12 cellular contexts compared by ENCODE assay signal in genomic region chr19:842802-843179, GRCh38. TPM values are rescaled to one million over a fixed set of nuclear protein-coding genes. Genes with fewer than 3 reads are reported as not detected.
DNase-seq lines count a peak whose midpoint lies in the region; ATAC-seq, FAIRE-seq and TF ChIP-seq lines count a peak whose summit lies in the region.
"Not testable (repeated sequence)": the region's sequence is repeated elsewhere in the genome, so short reads cannot be mapped to it uniquely, and the experiment has no call there.
"Had no signal": no experiment of that assay in that cellular context is flagged by ENCODE, and none has a peak within 500 bp of the region (broad histone marks: within the 10 kb centered on the region; RNA-seq: fewer than 3 reads in every experiment).

No MANE protein-coding gene starts in this region.

- not testable (repeated sequence) for ATAC-seq in A549, GM23338

- H3K4me2 ChIP-seq in A549 (peak overlapping the region; percentile 99), GM23338 (peak overlapping the region; percentile 65; the same call in 1 of the 2 replicates), KMS-11 (peak overlapping the region; percentile 60)
- not testable (repeated sequence) for H3K4me2 ChIP-seq in neural progenitor cell

- not testable (repeated sequence) for TF ChIP-seq EP300 in A549 (IDR thresholded peaks at IDR 0.05)

- TF ChIP-seq POLR2A in A549 (IDR thresholded peaks at IDR 0.05; ENCODE audit: low read length), result not testable (repeated sequence)

- not testable (repeated sequence) for H2AFZ ChIP-seq in GM23338; neural progenitor cell (replicated peaks)
- peak overlapping the region; percentile 52 for H2AFZ ChIP-seq in KMS-11 (ENCODE audit: low read depth)

- not testable (repeated sequence) for H3F3A ChIP-seq in GM23338 (replicated peaks; ENCODE audit: low read depth)
- H3F3A ChIP-seq in neural progenitor cell (ENCODE audit: low read depth), result peaks cover 18% of the 10 kb centered on the region

- 69% methylated on average over 7 of the region's 7 CpGs for WGBS in A549 (ENCODE audit: missing lambda C conversion rate)

- H3K27ac Mint-ChIP-seq in GM23338; dendritic cell treated with granulocyte-macrophage colony-stimulating factor and Interleukin-4, amounts not matched to agents 40 ng/mL and 50 ng/mL, for 4 days; neural progenitor cell: not testable (repeated sequence)

- not testable (repeated sequence) for H3K36me3 ChIP-seq in GM23338 (ENCODE audit: insufficient read depth); KMS-11 (ENCODE audit: insufficient read depth); neural progenitor cell

- H3K9ac ChIP-seq in KMS-11, neural progenitor cell: not testable (repeated sequence)

- intact Hi-C loops in dendritic cell treated with granulocyte-macrophage colony-stimulating factor and Interleukin-4, amounts not matched to agents 40 ng/mL and 50 ng/mL, for 4 days (cut with micrococcal nuclease), result not testable (repeated sequence)

- H4K20me1 ChIP-seq in GM23338 (replicated peaks; ENCODE audit: insufficient read depth); KMS-11 (ENCODE audit: insufficient read depth); neural progenitor cell (ENCODE audit: low read depth): not testable (repeated sequence)

- H3K9me3 Mint-ChIP-seq in GM23338; dendritic cell treated with granulocyte-macrophage colony-stimulating factor and Interleukin-4, amounts not matched to agents 40 ng/mL and 50 ng/mL, for 4 days; neural progenitor cell: not testable (repeated sequence)

- H3K4me3 Mint-ChIP-seq in GM23338 (peak overlapping the region; percentile 40; the same call in 1 of the 3 replicates), neural progenitor cell (peak overlapping the region; percentile 77)
- peak overlapping the region; percentile 57 for H3K4me3 Mint-ChIP-seq in dendritic cell treated with granulocyte-macrophage colony-stimulating factor and Interleukin-4, amounts not matched to agents 40 ng/mL and 50 ng/mL, for 4 days

- H3K36me3 Mint-ChIP-seq in GM23338 (ENCODE audit: low read depth); dendritic cell treated with granulocyte-macrophage colony-stimulating factor and Interleukin-4, amounts not matched to agents 40 ng/mL and 50 ng/mL, for 4 days (ENCODE audit: low read depth); neural progenitor cell: not testable (repeated sequence)

- TF ChIP-seq RAD21 in A549 (conservative IDR thresholded peaks at IDR 0.05 in 1 of 2, IDR thresholded peaks at IDR 0.05 in 1 of 2), result not testable (repeated sequence)

- H3K9me2 ChIP-seq in GM23338 (ENCODE audit: insufficient read depth), result not testable (repeated sequence)

- TF ChIP-seq CTCF in A549 (IDR thresholded peaks at IDR 0.05); GM23338 (conservative IDR thresholded peaks at IDR 0.05; ENCODE audit: low read depth in 2 of 2); KMS-11 (conservative IDR thresholded peaks at IDR 0.05; ENCODE audit: low read depth, low read length); RWPE1 (conservative IDR thresholded peaks at IDR 0.05; ENCODE audit: low read depth); neural progenitor cell (IDR thresholded peaks at IDR 0.05): not testable (repeated sequence)

- not testable (repeated sequence) for H3K4me3 ChIP-seq in A549; KMS-11 (IDR thresholded peaks at IDR 0.05; ENCODE audit: insufficient read depth, low read depth, low read length); neural progenitor cell
- H3K4me3 ChIP-seq in GM23338, result peak overlapping the region; percentile 49; the same call in 1 of the 2 replicates

- not testable (repeated sequence) for H3K79me2 ChIP-seq in GM23338 (replicated peaks; ENCODE audit: insufficient read depth); neural progenitor cell (ENCODE audit: low read depth)
- peaks cover 16% of the 10 kb centered on the region for H3K79me2 ChIP-seq in KMS-11 (ENCODE audit: insufficient read depth, low read depth)

- H3K4me1 ChIP-seq in A549; GM23338 (ENCODE audit: insufficient read depth); neural progenitor cell: not testable (repeated sequence)
- H3K4me1 ChIP-seq in KMS-11 (ENCODE audit: low read depth, poor library complexity, severe bottlenecking), result peaks cover 36% of the 10 kb centered on the region

- not testable (repeated sequence) for H3K27ac ChIP-seq in A549; GM23338 (ENCODE audit: low read depth); neural progenitor cell
- H3K27ac ChIP-seq in KMS-11 (peak overlapping the region; percentile 55), RWPE1 (peak overlapping the region; percentile 92; the same call in 1 of the 2 replicates)

- not testable (repeated sequence) for DNase-seq in A549 (ENCODE audit: low read depth in 1 of 2, low spot score in 1 of 2); GM23338 (ENCODE audit: low spot score); RWPE1 (ENCODE audit: low spot score); neural progenitor cell (ENCODE audit: low spot score)

- POLR2A ChIA-PET in A549 (lab: Yijun Ruan, JAX); RWPE1 (lab: Yijun Ruan, JAX; ENCODE audit: low non-redundant PET): not testable (repeated sequence)

- not testable (repeated sequence) for FAIRE-seq in A549 (lab: Jason Lieb, UNC)

- not testable (repeated sequence) for H3K9me3 ChIP-seq in A549; neural progenitor cell (ENCODE audit: low read depth)

- CTCF ChIA-PET in A549 (lab: Yijun Ruan, JAX) (interaction anchor here (1.1 to 1.2 kb wide), 2 partner anchors 18 to 72 kb away, joined by 3 to 5 read pairs; no protein-coding TSS in a partner anchor), RWPE1 (lab: Yijun Ruan, JAX) (interaction anchor here (0.5 to 1.0 kb wide), 3 partner anchors 14 to 47 kb away, joined by 3 to 4 read pairs (median 3); no protein-coding TSS in a partner anchor)

- not testable (repeated sequence) for H3K4me1 Mint-ChIP-seq in GM23338
- H3K4me1 Mint-ChIP-seq in dendritic cell treated with granulocyte-macrophage colony-stimulating factor and Interleukin-4, amounts not matched to agents 40 ng/mL and 50 ng/mL, for 4 days (ENCODE audit: low read depth), result peaks cover 70% of the 10 kb centered on the region
- peaks cover 17% of the 10 kb centered on the region for H3K4me1 Mint-ChIP-seq in neural progenitor cell

- H3K27me3 Mint-ChIP-seq in GM23338 (ENCODE audit: insufficient read depth, low read depth, poor library complexity), result peaks cover 31% of the 10 kb centered on the region
- peaks cover 72% of the 10 kb centered on the region for H3K27me3 Mint-ChIP-seq in dendritic cell treated with granulocyte-macrophage colony-stimulating factor and Interleukin-4, amounts not matched to agents 40 ng/mL and 50 ng/mL, for 4 days
- H3K27me3 Mint-ChIP-seq in neural progenitor cell (ENCODE audit: insufficient read depth, low read depth), result peaks cover 32% of the 10 kb centered on the region

- H3K27me3 ChIP-seq in GM23338 (ENCODE audit: insufficient read depth) (peaks cover 27% of the 10 kb centered on the region), neural progenitor cell (peaks cover 46% of the 10 kb centered on the region)
- H3K27me3 ChIP-seq in KMS-11 (ENCODE audit: insufficient read depth, low read depth), result not testable (repeated sequence)

RNA-seq across cellular contexts. Expression of gene PRTN3, which starts 2.0 kb away (rescaled TPM):
- polyA plus RNA-seq in A549 (2011; rRNA removed) (0.21 and 0.36 TPM in 2 replicates), A549 (2017; fragmentation: RNase III; extraction: RNeasy Plus Mini Kit Qiagen cat#74134 plus additional on column Dnase treatment) (0.18 to 0.39 TPM (median 0.24 TPM) in 3 replicates), GM23338 (2016; fragmentation: Nextera tagmentation; extraction: Ambion mirVana) (0.68 and 0.87 TPM in 2 replicates)
- 0.53 and 0.69 TPM in 2 replicates for polyA plus RNA-seq in A549 (2012; cell fraction: cytosol; rRNA removed)
- polyA plus RNA-seq in A549 (2012; cell fraction: nucleus; rRNA removed), result 0.34 and 0.65 TPM in 2 replicates
- 0.44 TPM in 1 of 2 replicates, not detected in the other for polyA minus RNA-seq in A549 (2011; rRNA and poly(A)+ RNA removed)
- 0.21 and 2.4 TPM in 2 replicates for total RNA-seq in GM23338 (2014; rRNA removed; shearing (Covaris generic))
- total RNA-seq in neural progenitor cell (ENCODE audit: low replicate concordance), result 0.28 TPM in 1 of 2 replicates, not detected in the other
- total RNA-seq: A673; CD8-positive, alpha-beta T cell; HFFc6 had no signal
- polyA plus RNA-seq: AG04450, IgD-negative memory B cell had no signal

RNA-seq across cellular contexts. Expression of gene ELANE, which starts 9.3 kb away (rescaled TPM):
- 0.15 and 0.35 TPM in 2 replicates for polyA plus RNA-seq in A549 (2011; rRNA removed)
- 0.15 and 0.22 TPM in 2 replicates for polyA plus RNA-seq in A549 (2012; cell fraction: cytosol; rRNA removed)
- polyA plus RNA-seq in A549 (2012; cell fraction: nucleus; rRNA removed), result 0.42 and 0.48 TPM in 2 replicates
- polyA plus RNA-seq in A549 (2017; fragmentation: RNase III; extraction: RNeasy Plus Mini Kit Qiagen cat#74134 plus additional on column Dnase treatment), result 0.14 to 0.15 TPM (median 0.15 TPM) in 3 replicates
- not detected in 2 replicates for polyA minus RNA-seq in A549 (2011; rRNA and poly(A)+ RNA removed)
- total RNA-seq in GM23338 (2014; rRNA removed; shearing (Covaris generic)), result not detected in 2 replicates
- not detected in 2 replicates for polyA plus RNA-seq in GM23338 (2016; fragmentation: Nextera tagmentation; extraction: Ambion mirVana)
- total RNA-seq in neural progenitor cell (ENCODE audit: low replicate concordance), result not detected in 2 replicates
- total RNA-seq: A673; CD8-positive, alpha-beta T cell; H4 had no signal
- polyA plus RNA-seq: AG04450, IgD-negative memory B cell had no signal

RNA-seq across cellular contexts. Expression of gene AZU1, which starts 15.2 kb away (rescaled TPM):
- polyA plus RNA-seq in A549 (2011; rRNA removed) (0.15 and 0.31 TPM in 2 replicates), A549 (2017; fragmentation: RNase III; extraction: RNeasy Plus Mini Kit Qiagen cat#74134 plus additional on column Dnase treatment) (0.26 to 0.55 TPM (median 0.32 TPM) in 3 replicates), GM23338 (2016; fragmentation: Nextera tagmentation; extraction: Ambion mirVana) (0.30 and 0.78 TPM in 2 replicates)
- polyA plus RNA-seq in A549 (2012; cell fraction: cytosol; rRNA removed), result 0.16 and 0.26 TPM in 2 replicates
- polyA plus RNA-seq in A549 (2012; cell fraction: nucleus; rRNA removed), result 4.7 and 5.9 TPM in 2 replicates
- polyA minus RNA-seq in A549 (2011; rRNA and poly(A)+ RNA removed), result not detected in 2 replicates
- total RNA-seq in GM23338 (2014; rRNA removed; shearing (Covaris generic)), result 0.50 and 1.4 TPM in 2 replicates
- total RNA-seq in neural progenitor cell (ENCODE audit: low replicate concordance), result 1.0 and 2.0 TPM in 2 replicates
- total RNA-seq: A673, H4, HFFc6 had no signal
- polyA plus RNA-seq: IgD-negative memory B cell had no signal

RNA-seq across cellular contexts. Expression of gene CFD, which starts 16.7 kb away (rescaled TPM):
- polyA plus RNA-seq in A549 (2011; rRNA removed) (7.6 TPM in 2 replicates), A549 (2017; fragmentation: RNase III; extraction: RNeasy Plus Mini Kit Qiagen cat#74134 plus additional on column Dnase treatment) (13.8 to 14.8 TPM (median 14.3 TPM) in 3 replicates), GM23338 (2016; fragmentation: Nextera tagmentation; extraction: Ambion mirVana) (3.4 and 4.7 TPM in 2 replicates)
- 20.5 and 36.1 TPM in 2 replicates for polyA plus RNA-seq in A549 (2012; cell fraction: cytosol; rRNA removed)
- 19.4 and 48.1 TPM in 2 replicates for polyA plus RNA-seq in A549 (2012; cell fraction: nucleus; rRNA removed)
- polyA minus RNA-seq in A549 (2011; rRNA and poly(A)+ RNA removed), result 3.1 and 3.9 TPM in 2 replicates
- 0.90 and 3.5 TPM in 2 replicates for total RNA-seq in GM23338 (2014; rRNA removed; shearing (Covaris generic))
- 0.90 TPM in 1 of 2 replicates, not detected in the other for total RNA-seq in neural progenitor cell (ENCODE audit: low replicate concordance)

RNA-seq across cellular contexts. Expression of gene PLPPR3, which starts 21.0 kb away (rescaled TPM):
- polyA plus RNA-seq in A549 (2011; rRNA removed) (2.6 and 3.2 TPM in 2 replicates), A549 (2017; fragmentation: RNase III; extraction: RNeasy Plus Mini Kit Qiagen cat#74134 plus additional on column Dnase treatment) (3.5 to 4.2 TPM (median 3.7 TPM) in 3 replicates), GM23338 (2016; fragmentation: Nextera tagmentation; extraction: Ambion mirVana) (13.6 and 14.8 TPM in 2 replicates)
- polyA plus RNA-seq in A549 (2012; cell fraction: cytosol; rRNA removed), result 4.1 and 7.6 TPM in 2 replicates
- polyA plus RNA-seq in A549 (2012; cell fraction: nucleus; rRNA removed), result 9.8 and 12.3 TPM in 2 replicates
- polyA minus RNA-seq in A549 (2011; rRNA and poly(A)+ RNA removed), result 4.2 and 6.4 TPM in 2 replicates
- total RNA-seq in GM23338 (2014; rRNA removed; shearing (Covaris generic)), result 74.7 and 81.1 TPM in 2 replicates
- total RNA-seq in neural progenitor cell (ENCODE audit: low replicate concordance), result 15.6 and 91.6 TPM in 2 replicates
- total RNA-seq: CD8-positive, alpha-beta T cell had no signal
- polyA plus RNA-seq: IgD-negative memory B cell had no signal
